Comparison of ENCODE assay signal across 17 cellular contexts in genomic region chr12:69044887-69045286, GRCh38.
"Had no signal": no experiment of that assay in that cellular context is flagged by ENCODE, and none has a peak within 500 bp of the region (broad histone marks: within the 10 kb centered on the region; RNA-seq: fewer than 3 reads in every experiment).

No MANE protein-coding gene starts in this region.

- ATAC-seq: gastroesophageal sphincter; heart right ventricle; naive thymus-derived CD4-positive, alpha-beta T cell; sciatic nerve had no signal

- H3K27me3 Mint-ChIP-seq: activated CD4-positive, alpha-beta T cell treated with anti-CD3 and anti-CD28 coated beads, Interleukin-2, amount 10 ng/mL, durations not matched to agents 24 days and 14 days; activated naive CD8-positive, alpha-beta T cell had no signal

- H3K36me3 Mint-ChIP-seq: activated naive CD8-positive, alpha-beta T cell; naive thymus-derived CD4-positive, alpha-beta T cell had no signal

- DNase-seq: activated CD4-positive, alpha-beta T cell treated with anti-CD3 and anti-CD28 coated beads, Interleukin-2, amount 10 ng/mL, durations not matched to agents 24 days and 14 days; activated CD4-positive, CD25-positive, alpha-beta regulatory T cell; amniotic stem cell; caudate nucleus; dorsolateral prefrontal cortex; endodermal cell; heart right ventricle; mesenchymal stem cell; naive thymus-derived CD4-positive, alpha-beta T cell; ovary; stimulated activated CD4-positive, alpha-beta T cell treated with anti-CD3 and anti-CD28 coated beads, Interleukin-4, amount 100 ng/mL, for 1 hour; T-helper 1 cell; T-helper 9 cell; thyroid gland had no signal

- H3K4me1 Mint-ChIP-seq: naive thymus-derived CD4-positive, alpha-beta T cell had no signal

- H3K27ac Mint-ChIP-seq: activated CD4-positive, alpha-beta T cell treated with anti-CD3 and anti-CD28 coated beads, Interleukin-2, amount 10 ng/mL, durations not matched to agents 24 days and 14 days; activated naive CD8-positive, alpha-beta T cell; endodermal cell; naive thymus-derived CD4-positive, alpha-beta T cell had no signal

- H3K27me3 ChIP-seq: dorsolateral prefrontal cortex, gastroesophageal sphincter, heart right ventricle, ovary, thyroid gland had no signal

- H3K9me3 Mint-ChIP-seq: endodermal cell had no signal

- H3K4me1 ChIP-seq: gastroesophageal sphincter, thyroid gland had no signal

- H3K27ac ChIP-seq: dorsolateral prefrontal cortex, gastroesophageal sphincter, heart right ventricle, ovary, thyroid gland had no signal

- H3K4me3 Mint-ChIP-seq: activated CD4-positive, alpha-beta T cell treated with anti-CD3 and anti-CD28 coated beads, Interleukin-2, amount 10 ng/mL, durations not matched to agents 24 days and 14 days; activated naive CD8-positive, alpha-beta T cell; endodermal cell; naive thymus-derived CD4-positive, alpha-beta T cell had no signal
